In the genomic region with DNA sequence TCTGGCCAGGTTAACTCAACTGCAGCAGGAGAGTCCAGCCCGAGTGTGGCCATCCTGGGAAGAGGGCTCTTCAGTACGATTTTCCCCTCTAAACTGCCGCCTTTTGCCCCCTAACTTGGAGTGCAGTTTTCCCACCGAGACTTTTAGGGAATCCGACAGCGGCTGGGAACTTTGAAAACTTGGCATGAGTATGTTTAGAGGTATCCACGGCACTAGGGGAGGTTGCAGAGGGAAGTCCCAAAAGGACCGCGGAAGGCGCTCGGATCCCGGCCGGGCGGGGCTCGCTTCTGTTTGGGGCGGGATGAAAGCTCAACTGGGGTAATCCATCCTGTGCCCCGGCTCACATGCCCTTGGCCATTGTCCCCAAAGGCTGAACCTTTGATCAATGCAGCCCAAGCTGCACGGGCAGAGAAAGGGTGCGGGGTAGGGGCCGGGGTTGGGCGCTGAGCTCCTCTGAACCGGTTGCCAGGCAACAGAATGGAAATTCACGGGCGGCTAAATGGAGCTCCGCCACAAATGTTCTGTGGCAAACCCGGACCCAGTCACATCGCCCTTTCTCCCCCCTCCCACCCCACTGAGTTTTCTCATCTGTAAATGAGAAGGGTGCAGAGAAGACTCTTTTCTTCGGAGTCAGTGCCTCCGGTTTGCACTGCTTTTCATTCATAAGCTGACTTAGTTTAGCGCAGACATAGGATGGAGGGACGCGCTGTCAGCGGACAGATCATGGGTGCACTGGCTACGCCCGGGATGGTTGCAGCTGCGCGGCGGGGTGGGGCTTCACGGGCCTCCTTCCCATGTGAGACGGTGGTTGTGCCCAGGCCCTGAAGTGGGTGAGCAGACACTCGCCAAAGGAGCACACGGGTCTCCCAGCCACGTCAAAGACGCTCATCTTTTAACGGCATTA, we compare ENCODE assay signal across 8 cellular contexts. TPM values are rescaled to one million over a fixed set of nuclear protein-coding genes. Genes with fewer than 3 reads are reported as not detected.
A peak's percentile ranks its signal among the peaks of the same experiment; 100 is the strongest.
DNase-seq lines count a peak whose midpoint lies in the region; ATAC-seq and TF ChIP-seq lines count a peak whose summit lies in the region.

No MANE protein-coding gene starts in this region.

- H3K27me3 ChIP-seq in AG04450 (ENCODE audit: control insufficient read depth, insufficient read depth, low read length) (peaks cover 31% of the 10 kb centered on the region), SJCRH30 (peaks cover 4% of the 10 kb centered on the region; the same call in 1 of the 2 replicates), endodermal cell (ENCODE audit: control insufficient read depth, insufficient read depth, low read length, poor library complexity, severe bottlenecking) (peaks cover 83% of the 10 kb centered on the region), uterus (peaks cover 0 to 23% of the 10 kb centered on the region in 2 donors)

- peaks cover 32% of the 10 kb centered on the region for H3K4me1 Mint-ChIP-seq in endodermal cell

- peak; percentile 34 for ATAC-seq in GM18511 (IDR thresholded peaks at IDR 0.05; ENCODE audit: unreplicated experiment)

- no peak for TF ChIP-seq POLR2A in uterus (IDR thresholded peaks at IDR 0.05)

- POLR2A ChIA-PET in AG04450 (lab: Yijun Ruan, JAX): interaction anchor here (0.5 to 1.0 kb wide), 2 partner anchors 9 to 181 kb away, joined by 3 to 4 read pairs; no protein-coding TSS in a partner anchor

- H3K9me3 ChIP-seq in AG04450 (ENCODE audit: control insufficient read depth, insufficient read depth, low read length) (no peaks in the 10 kb centered on the region; the same call in 1 of the 2 replicates), SJCRH30 (replicated peaks) (no peaks in the 10 kb centered on the region), endodermal cell (ENCODE audit: control insufficient read depth, low read length) (no peaks in the 10 kb centered on the region), uterus (no peaks in the 10 kb centered on the region)

- H3K9me3 Mint-ChIP-seq in endodermal cell: no peaks in the 10 kb centered on the region

- no peak overlapping the region for H3K27ac Mint-ChIP-seq in endodermal cell

- intact Hi-C loops in uterus (cut with DNase I; ENCODE audit: low total_unique reads): loop anchor here (5.0 to 10.0 kb wide), 2 partner anchors 179 to 267 kb away; no protein-coding TSS in a partner anchor

- peaks cover 77% of the 10 kb centered on the region for H3K27me3 Mint-ChIP-seq in endodermal cell (ENCODE audit: insufficient read depth)

- H3K4me3 Mint-ChIP-seq in endodermal cell: peak overlapping the region; percentile 51

- H3K27ac ChIP-seq in AG04450 (ENCODE audit: low read depth, low read length) (no peak overlapping the region), SJCRH30 (no peak overlapping the region), endodermal cell (ENCODE audit: low read depth, low read length) (no peak overlapping the region), uterus (no peak overlapping the region)

- CTCF ChIA-PET in AG04450 (lab: Charles Lee): interaction anchor here (0.7 to 1.6 kb wide), 4 partner anchors 264 to 331 kb away, joined by 4 to 5 read pairs (median 5); no protein-coding TSS in a partner anchor

- DNase-seq in AG04450 (ENCODE audit: low read depth, low spot score) (no peak), SJCRH30 (peak; percentile 3 to 4), endodermal cell (peak; percentile 84), midbrain (lab: John Stamatoyannopoulos, UW) (peak; percentile 11), uterus (no peak), NAMALWA (ENCODE audit: low spot score) (no peak), NCI-H1048 (lab: John Stamatoyannopoulos, UW) (no peak)

- H3K36me3 ChIP-seq in SJCRH30 (no peaks in the 10 kb centered on the region), endodermal cell (ENCODE audit: control insufficient read depth, insufficient read depth, low read length) (no peaks in the 10 kb centered on the region), uterus (no peaks in the 10 kb centered on the region)

- H3K4me3 ChIP-seq in AG04450 (ENCODE audit: low read depth, low read length) (peak overlapping the region; percentile 42), SJCRH30 (peak overlapping the region; percentile 61), endodermal cell (ENCODE audit: low read length) (peak overlapping the region; percentile 71), uterus (peak overlapping the region; percentile 22 to 45)

- 3% methylated on average over 23 to 45 of the region's 45 CpGs for whole genome bisulfite sequencing in endodermal cell (ENCODE audit: insufficient coverage in 1 of 2, insufficient read length in 1 of 2), 2 experiments

- no peaks in the 10 kb centered on the region for H3K36me3 Mint-ChIP-seq in endodermal cell (ENCODE audit: low read depth)

- no peak overlapping the region for H3K9ac ChIP-seq in endodermal cell (ENCODE audit: extremely low read depth, low read length, poor library complexity, severe bottlenecking)

- no peaks in the 10 kb centered on the region for H3K4me1 ChIP-seq in SJCRH30
- H3K4me1 ChIP-seq in endodermal cell (ENCODE audit: control insufficient read depth, insufficient read depth, low read length): no peaks in the 10 kb centered on the region
- H3K4me1 ChIP-seq in uterus: peaks cover 0 to 10% of the 10 kb centered on the region in 2 donors

- no peak for TF ChIP-seq CTCF in AG04450 (IDR thresholded peaks at IDR 0.05; ENCODE audit: low read depth, low read length)
- no peak for TF ChIP-seq CTCF in endodermal cell (conservative IDR thresholded peaks at IDR 0.05)
- no peak for TF ChIP-seq CTCF in uterus (IDR thresholded peaks at IDR 0.05)

RNA-seq across cellular contexts. Expression of gene BMP6, which starts 2.3 kb away (rescaled TPM):
- 0.69 and 0.77 TPM in 2 replicates for polyA plus RNA-seq in AG04450 (2011; rRNA removed)
- 0.64 and 0.83 TPM in 2 replicates for polyA minus RNA-seq in AG04450 (2011; rRNA and poly(A)+ RNA removed)
- total RNA-seq in SJCRH30 (2014; rRNA removed; shearing (Covaris generic)): 1.6 and 2.2 TPM in 2 replicates
- total RNA-seq in endodermal cell (under 1 TPM; 0.62 to 0.71 TPM), uterus (1 to 10 TPM; 2.2 to 8.5 (median 4.4) TPM)
- 5.8 TPM for polyA plus RNA-seq in endodermal cell (2013, experiment 1 of 2)
- 6.0 TPM for polyA plus RNA-seq in endodermal cell (2013, experiment 2 of 2)

Comparison
In these comparisons a context has a peak if more than half of its experiments do, and no peak if none do; other contexts are left out.
1. DNase-seq: peak in SJCRH30 (2 of 2), endodermal cell (single experiment) and midbrain (single experiment); none in AG04450 (single experiment), uterus (0 of 2), NAMALWA (single experiment) and NCI-H1048 (single experiment).
2. Peak in every context shown above with its lines, with median percentiles within 50 percentile points of each other: H3K4me3 ChIP-seq.